8 cellular contexts compared by ENCODE assay signal in the genomic region with DNA sequence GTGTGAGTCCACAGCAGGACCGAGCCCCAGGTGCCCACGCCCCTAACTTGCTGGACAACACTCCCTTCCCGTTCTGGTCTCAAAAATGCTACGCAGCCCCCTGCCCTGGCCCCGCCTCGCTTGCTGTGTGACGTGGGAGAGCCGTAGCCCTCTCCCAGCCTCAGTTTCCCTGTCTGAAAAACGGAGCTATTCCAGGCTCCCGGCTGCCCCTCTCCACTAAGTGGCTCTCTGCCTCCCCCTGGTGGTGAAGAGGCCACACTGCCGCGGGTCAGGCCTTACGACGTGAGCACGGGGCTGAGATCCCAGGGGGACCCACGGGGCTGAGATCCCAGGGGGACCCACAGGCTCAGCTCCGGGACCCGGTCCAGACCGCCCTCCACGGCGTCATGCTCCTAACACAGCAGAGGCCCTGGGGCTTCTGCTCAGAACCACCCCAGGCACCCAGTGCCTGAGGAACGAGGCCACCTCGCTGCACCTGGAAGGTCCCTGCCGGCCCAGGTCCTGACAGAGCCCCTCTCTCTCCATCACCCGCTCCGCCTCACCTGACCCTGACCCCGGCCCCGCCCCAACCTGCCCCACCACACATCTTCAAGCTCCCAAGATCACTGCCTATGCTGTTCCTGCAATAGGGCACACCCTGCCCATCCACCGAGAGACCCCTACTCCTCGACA. TPM values are rescaled to one million over a fixed set of nuclear protein-coding genes. Genes with fewer than 3 reads are reported as not detected.
DNase-seq lines count a peak whose midpoint lies in the region; ATAC-seq lines count a peak whose summit lies in the region.

No MANE protein-coding gene starts in this region.

- DNase-seq in SHP77 (lab: John Stamatoyannopoulos, UW) (peak; percentile 44 to 72), SHP77 treated with DMSO at 0.1 percent for 48 hours (lab: John Stamatoyannopoulos, UW) (no peak), NCI-H1436 (lab: John Stamatoyannopoulos, UW) (peak; percentile 92), left lobe of liver (ENCODE audit: low spot score) (peak; percentile 74)
- peak; percentile 74 to 82 for DNase-seq in activated CD4-positive, alpha-beta T cell treated with anti-CD3 and anti-CD28 coated beads for 24 hours (ENCODE audit: low read depth in 2 of 2)
- peak; percentile 62 for DNase-seq in central memory CD4-positive, alpha-beta T cell
- DNase-seq in stimulated activated CD4-positive, alpha-beta T cell treated with anti-CD3 and anti-CD28 coated beads, TNF-alpha, amount 100 ng/mL, for 24 hours (ENCODE audit: low read depth in 3 of 3): peak; percentile 70 to 74 (median 71)

- ATAC-seq in left lobe of liver: peak; percentile 86
- no peak for ATAC-seq in GM18867 (IDR thresholded peaks at IDR 0.05; ENCODE audit: unreplicated experiment)

RNA-seq across cellular contexts. Expression of a gene that starts 26.7 kb away (rescaled TPM):
- total RNA-seq in left lobe of liver: 18.0 TPM
